2 cellular contexts compared by ENCODE assay signal in the genomic region with DNA sequence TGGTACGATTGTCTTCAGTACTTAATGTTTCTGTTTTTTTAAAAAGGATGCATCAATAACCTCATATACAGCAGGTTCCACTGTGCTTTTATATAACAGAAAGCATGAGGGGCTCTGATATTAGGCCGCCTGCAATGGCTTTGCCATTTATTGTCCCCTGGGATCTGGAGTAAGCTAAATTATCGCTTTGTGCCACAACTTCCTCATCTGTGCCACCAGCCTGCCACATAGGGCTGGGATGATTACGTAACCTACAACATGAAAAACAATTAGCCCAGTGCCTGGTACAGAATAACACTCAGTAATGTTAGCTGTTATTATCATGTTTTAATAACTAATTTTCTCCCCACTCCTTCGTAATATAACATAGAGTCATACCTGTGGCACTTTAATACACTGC.
A peak's percentile ranks its signal among the peaks of the same experiment; 100 is the strongest.
TF ChIP-seq lines count a peak whose summit lies in the region.

No MANE protein-coding gene starts in this region.

TF ChIP-seq in IMR-90, 13 proteins besides CTCF, POLR2A, EP300 and RAD21:
- TF ChIP-seq RCOR1 (IDR thresholded peaks at IDR 0.05; ENCODE audit: insufficient replicate concordance, low read length) (no peak), CEBPB (IDR thresholded peaks at IDR 0.05; ENCODE audit: low read depth, low read length) (peak; percentile 67), CHD1 (IDR thresholded peaks at IDR 0.05; ENCODE audit: low read depth, low read length) (no peak), FOS (IDR thresholded peaks at IDR 0.05; ENCODE audit: low read depth, low read length) (no peak)

TF ChIP-seq in H1, 55 proteins besides CTCF, POLR2A, EP300 and RAD21:
- TF ChIP-seq BACH1 (IDR thresholded peaks at IDR 0.05; ENCODE audit: low read length) (no peak), CEBPB (IDR thresholded peaks at IDR 0.05; ENCODE audit: low read depth, low read length) (peak; percentile 20; the same call in 1 of the 2 replicates), CHD2 (IDR thresholded peaks at IDR 0.05; ENCODE audit: low read length) (no peak)
